1 cellular context compared by ENCODE assay signal in genomic region chr6:139372326-139373153, GRCh38.
TF ChIP-seq lines count a peak whose summit lies in the region.

No MANE protein-coding gene starts in this region.

TF ChIP-seq in K562, 482 proteins besides CTCF, POLR2A, EP300 and RAD21 (continued from another document):
- TF ChIP-seq ZNF121 (CRISPR knock-in tag; conservative IDR thresholded peaks at IDR 0.05) (peak; percentile 62), AFF4 (CRISPR knock-in tag; IDR thresholded peaks at IDR 0.05) (peak; percentile 9; the same call in 1 of the 2 replicates), THRAP3 (IDR thresholded peaks at IDR 0.05; ENCODE audit: borderline replicate concordance) (no peak), ZNF518B (CRISPR knock-in tag; IDR thresholded peaks at IDR 0.05) (no peak)
- TF ChIP-seq, protein P1, sequence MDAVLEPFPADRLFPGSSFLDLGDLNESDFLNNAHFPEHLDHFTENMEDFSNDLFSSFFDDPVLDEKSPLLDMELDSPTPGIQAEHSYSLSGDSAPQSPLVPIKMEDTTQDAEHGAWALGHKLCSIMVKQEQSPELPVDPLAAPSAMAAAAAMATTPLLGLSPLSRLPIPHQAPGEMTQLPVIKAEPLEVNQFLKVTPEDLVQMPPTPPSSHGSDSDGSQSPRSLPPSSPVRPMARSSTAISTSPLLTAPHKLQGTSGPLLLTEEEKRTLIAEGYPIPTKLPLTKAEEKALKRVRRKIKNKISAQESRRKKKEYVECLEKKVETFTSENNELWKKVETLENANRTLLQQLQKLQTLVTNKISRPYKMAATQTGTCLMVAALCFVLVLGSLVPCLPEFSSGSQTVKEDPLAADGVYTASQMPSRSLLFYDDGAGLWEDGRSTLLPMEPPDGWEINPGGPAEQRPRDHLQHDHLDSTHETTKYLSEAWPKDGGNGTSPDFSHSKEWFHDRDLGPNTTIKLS (IDR thresholded peaks at IDR 0.05; ENCODE audit: borderline replicate concordance, low read depth) = no peak
